Comparison of ENCODE assay signal across 8 cellular contexts in the genomic region with DNA sequence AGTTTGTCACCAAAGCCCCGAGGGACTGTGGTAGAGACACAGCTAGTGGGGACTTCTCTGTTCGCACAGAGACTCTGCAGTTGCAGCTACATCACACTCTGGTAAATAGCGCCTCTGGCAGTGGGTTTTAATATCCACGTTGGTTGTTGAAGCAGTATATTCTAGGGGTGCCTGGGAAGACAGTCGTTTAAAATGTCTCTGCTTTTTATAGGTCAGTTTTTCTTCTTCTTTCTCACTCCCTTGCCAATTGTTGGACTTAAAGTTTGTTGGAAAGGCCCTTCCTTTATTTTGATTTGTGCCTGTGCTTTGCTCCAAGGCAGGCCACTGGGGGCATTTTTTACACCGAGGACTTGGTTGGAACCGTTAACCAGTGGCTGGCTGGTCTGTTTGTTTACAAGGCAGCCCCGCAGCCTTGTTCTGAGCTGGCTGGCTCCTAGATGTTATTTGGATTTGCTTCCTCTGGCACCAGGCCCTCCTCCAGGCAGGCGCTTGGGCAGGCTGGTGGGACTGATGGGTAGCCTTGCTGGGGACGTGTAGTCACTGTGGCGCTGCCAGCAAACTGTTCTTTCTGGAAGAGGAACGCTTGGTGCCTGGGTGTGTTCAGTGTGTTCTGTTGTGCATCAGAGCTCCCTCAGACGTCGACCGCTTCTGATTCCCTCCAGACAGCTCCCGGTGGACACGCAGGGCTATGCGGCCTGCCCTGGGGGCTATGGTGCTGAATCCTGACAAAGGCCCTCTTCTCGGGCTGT.
DNase-seq lines count a peak whose midpoint lies in the region; ATAC-seq and TF ChIP-seq lines count a peak whose summit lies in the region.

No MANE protein-coding gene starts in this region.

- peak; percentile 56 to 67 for DNase-seq in NCI-H524 (lab: John Stamatoyannopoulos, UW)
- no peak for DNase-seq in NCI-H524 treated with DMSO at 0.1 percent for 48 hours (lab: John Stamatoyannopoulos, UW)
- DNase-seq in SK-N-DZ (ENCODE audit: low spot score), result peak; percentile 45
- peak; percentile 59 for DNase-seq in glutamatergic neuron
- no peak for DNase-seq in stimulated activated effector memory CD8-positive, alpha-beta T cell treated with anti-CD3 and anti-CD28 coated beads, Interleukin-12 subunit alpha, Interleukin-12 subunit beta, amount 100 ng/mL, for 72 hours (ENCODE audit: low spot score in 2 of 2)
- no peak for DNase-seq in NCI-H1417 treated with DMSO at 0.1 percent for 48 hours (lab: John Stamatoyannopoulos, UW)
- no peak for DNase-seq in HT-29 (ENCODE audit: low spot score)

- peaks cover 1% of the 10 kb centered on the region for H3K27me3 Mint-ChIP-seq in glutamatergic neuron (ENCODE audit: unreplicated experiment)

- H3K27ac Mint-ChIP-seq in glutamatergic neuron (ENCODE audit: unreplicated experiment), result peak overlapping the region; percentile 49
- peak overlapping the region; percentile 50 for H3K27ac Mint-ChIP-seq in stimulated activated effector memory CD8-positive, alpha-beta T cell treated with anti-CD3 and anti-CD28 coated beads, Interleukin-12 subunit alpha, Interleukin-12 subunit beta, amount 100 ng/mL, for 72 hours

- no peak for TF ChIP-seq CTCF in glutamatergic neuron (IDR thresholded peaks at IDR 0.05; ENCODE audit: partially characterized antibody, unreplicated experiment)

- ATAC-seq in stimulated activated effector memory CD8-positive, alpha-beta T cell treated with anti-CD3 and anti-CD28 coated beads, Interleukin-12 subunit alpha, Interleukin-12 subunit beta, amount 100 ng/mL, for 72 hours, result no peak
- ATAC-seq in GM18517 (IDR thresholded peaks at IDR 0.05; ENCODE audit: unreplicated experiment), result no peak

- peaks cover 4% of the 10 kb centered on the region for H3K36me3 Mint-ChIP-seq in glutamatergic neuron (ENCODE audit: unreplicated experiment)
- H3K36me3 Mint-ChIP-seq in stimulated activated effector memory CD8-positive, alpha-beta T cell treated with anti-CD3 and anti-CD28 coated beads, Interleukin-12 subunit alpha, Interleukin-12 subunit beta, amount 100 ng/mL, for 72 hours, result peaks cover 30% of the 10 kb centered on the region

- peaks cover 36% of the 10 kb centered on the region for H3K4me1 Mint-ChIP-seq in glutamatergic neuron (ENCODE audit: low read depth, unreplicated experiment)
- peaks cover 34% of the 10 kb centered on the region for H3K4me1 Mint-ChIP-seq in stimulated activated effector memory CD8-positive, alpha-beta T cell treated with anti-CD3 and anti-CD28 coated beads, Interleukin-12 subunit alpha, Interleukin-12 subunit beta, amount 100 ng/mL, for 72 hours

- peak overlapping the region; percentile 54 for H3K4me3 Mint-ChIP-seq in glutamatergic neuron (ENCODE audit: unreplicated experiment)
- no peak overlapping the region for H3K4me3 Mint-ChIP-seq in stimulated activated effector memory CD8-positive, alpha-beta T cell treated with anti-CD3 and anti-CD28 coated beads, Interleukin-12 subunit alpha, Interleukin-12 subunit beta, amount 100 ng/mL, for 72 hours

- peaks cover 8% of the 10 kb centered on the region for H3K9me3 Mint-ChIP-seq in glutamatergic neuron (ENCODE audit: unreplicated experiment)
- no peaks in the 10 kb centered on the region for H3K9me3 Mint-ChIP-seq in stimulated activated effector memory CD8-positive, alpha-beta T cell treated with anti-CD3 and anti-CD28 coated beads, Interleukin-12 subunit alpha, Interleukin-12 subunit beta, amount 100 ng/mL, for 72 hours

Comparison
In these comparisons a context has a peak if more than half of its experiments do, and no peak if none do; other contexts are left out.
1. DNase-seq: peak in NCI-H524 (2 of 2), SK-N-DZ (single experiment) and glutamatergic neuron (single experiment); none in NCI-H524 treated with DMSO at 0.1 percent for 48 hours (single experiment), stimulated activated effector memory CD8-positive, alpha-beta T cell treated with anti-CD3 and anti-CD28 coated beads, Interleukin-12 subunit alpha, Interleukin-12 subunit beta, amount 100 ng/mL, for 72 hours (0 of 2), NCI-H1417 treated with DMSO at 0.1 percent for 48 hours (single experiment) and HT-29 (single experiment).